Comparison of ENCODE assay signal across 29 cellular contexts in genomic region chr3:135448520-135448919, GRCh38.
"Had no signal": no experiment of that assay in that cellular context is flagged by ENCODE, and none has a peak within 500 bp of the region (broad histone marks: within the 10 kb centered on the region; RNA-seq: fewer than 3 reads in every experiment).

No MANE protein-coding gene starts in this region.

- H3K4me3 Mint-ChIP-seq: activated B cell treated with CpG ODN at 0.5 μM for 24 hours; activated CD4-positive, alpha-beta T cell treated with anti-CD3 and anti-CD28 coated beads, Interleukin-2, amount 10 ng/mL, durations not matched to agents 24 days and 14 days; activated CD8-positive, alpha-beta memory T cell treated with anti-CD3 and anti-CD28 coated beads, Interleukin-2, amount 10 ng/mL, durations not matched to agents 7 days and 5 days; activated naive CD4-positive, alpha-beta T cell treated with anti-CD3 and anti-CD28 coated beads, Interleukin-2, amount 50 U/mL, for 24 hours; activated T-cell treated with anti-CD3 and anti-CD28 coated beads, Interleukin-2, amount 50 U/mL, for 24 hours; activated T-helper 1 cell treated with anti-CD3 and anti-CD28 coated beads, Interleukin-12 subunit alpha, Interleukin-12 subunit beta, Interleukin-2, Interleukin-4 antibody, amounts not matched to agents 30 ng/mL and 10 ng/mL and 1 ng/mL, durations not matched to agents 14 hours and 24 hours and 36 hours; T-helper 17 cell had no signal

- H3K4me1 Mint-ChIP-seq: activated CD4-positive, alpha-beta T cell treated with anti-CD3 and anti-CD28 coated beads, Interleukin-2, amount 10 ng/mL, durations not matched to agents 24 days and 14 days; activated CD8-positive, alpha-beta memory T cell treated with anti-CD3 and anti-CD28 coated beads, Interleukin-2, amount 10 ng/mL, durations not matched to agents 7 days and 5 days; activated naive CD4-positive, alpha-beta T cell treated with anti-CD3 and anti-CD28 coated beads, Interleukin-2, amount 50 U/mL, for 24 hours; T-helper 17 cell had no signal

- H3K36me3 Mint-ChIP-seq: activated CD8-positive, alpha-beta memory T cell treated with anti-CD3 and anti-CD28 coated beads, Interleukin-2, amount 10 ng/mL, durations not matched to agents 7 days and 5 days; activated naive CD4-positive, alpha-beta T cell treated with anti-CD3 and anti-CD28 coated beads, Interleukin-2, amount 50 U/mL, for 24 hours had no signal

- H3K9me3 Mint-ChIP-seq: activated naive CD4-positive, alpha-beta T cell treated with anti-CD3 and anti-CD28 coated beads, Interleukin-2, amount 50 U/mL, for 24 hours; activated T-cell treated with anti-CD3 and anti-CD28 coated beads, Interleukin-2, amount 50 U/mL, for 24 hours; activated T-helper 1 cell treated with anti-CD3 and anti-CD28 coated beads, Interleukin-12 subunit alpha, Interleukin-12 subunit beta, Interleukin-2, Interleukin-4 antibody, amounts not matched to agents 30 ng/mL and 10 ng/mL and 1 ng/mL, durations not matched to agents 14 hours and 24 hours and 36 hours had no signal

- H3K4me1 ChIP-seq: ascending aorta, body of pancreas, SJCRH30 had no signal

- H3K27ac ChIP-seq: ascending aorta, body of pancreas, KMS-11, SJCRH30 had no signal

- H3K27ac Mint-ChIP-seq: activated B cell treated with CpG ODN at 0.5 μM for 24 hours; activated CD4-positive, alpha-beta T cell treated with anti-CD3 and anti-CD28 coated beads, Interleukin-2, amount 10 ng/mL, durations not matched to agents 24 days and 14 days; activated CD8-positive, alpha-beta memory T cell treated with anti-CD3 and anti-CD28 coated beads, Interleukin-2, amount 10 ng/mL, durations not matched to agents 7 days and 5 days; activated naive CD4-positive, alpha-beta T cell treated with anti-CD3 and anti-CD28 coated beads, Interleukin-2, amount 50 U/mL, for 24 hours; activated T-cell treated with anti-CD3 and anti-CD28 coated beads, Interleukin-2, amount 50 U/mL, for 24 hours; activated T-helper 1 cell treated with anti-CD3 and anti-CD28 coated beads, Interleukin-12 subunit alpha, Interleukin-12 subunit beta, Interleukin-2, Interleukin-4 antibody, amounts not matched to agents 30 ng/mL and 10 ng/mL and 1 ng/mL, durations not matched to agents 14 hours and 24 hours and 36 hours; T-helper 17 cell had no signal

- DNase-seq: activated B cell treated with CpG ODN at 0.5 μM for 24 hours; activated CD4-positive, alpha-beta T cell treated with anti-CD3 and anti-CD28 coated beads for 1 hour; activated CD4-positive, alpha-beta T cell treated with anti-CD3 and anti-CD28 coated beads, Interleukin-2, amount 50 U/mL, for 48 hours; activated CD8-positive, alpha-beta memory T cell treated with anti-CD3 and anti-CD28 coated beads, Interleukin-2, amount 10 ng/mL, durations not matched to agents 7 days and 5 days; activated effector memory CD4-positive, alpha-beta T cell treated with Interleukin-2 at 50 U/mL for 16 hours; activated naive CD4-positive, alpha-beta T cell; activated T-cell treated with anti-CD3 and anti-CD28 coated beads, Interleukin-2, amount 50 U/mL, for 24 hours; amniotic stem cell; body of pancreas; central memory CD4-positive, alpha-beta T cell; cortex of kidney; NCI-H1092 treated with DMSO at 0.1 percent for 48 hours; NCI-H1417 treated with DMSO at 0.1 percent for 48 hours; NCI-H1694; NCI-H2029; NCI-H2107; NCI-H2171 treated with DMSO at 0.1 percent for 48 hours; NCI-H226; NCI-H526 treated with DMSO at 0.1 percent for 48 hours; NCI-H82; SJCRH30; T-helper 17 cell; T-helper 9 cell had no signal

- H3K4me3 ChIP-seq: ascending aorta, body of pancreas, SJCRH30 had no signal

- H3K27me3 ChIP-seq: ascending aorta, body of pancreas, SJCRH30 had no signal

- H3K27me3 Mint-ChIP-seq: activated B cell treated with CpG ODN at 0.5 μM for 24 hours; activated CD4-positive, alpha-beta T cell treated with anti-CD3 and anti-CD28 coated beads, Interleukin-2, amount 10 ng/mL, durations not matched to agents 24 days and 14 days; activated CD8-positive, alpha-beta memory T cell treated with anti-CD3 and anti-CD28 coated beads, Interleukin-2, amount 10 ng/mL, durations not matched to agents 7 days and 5 days; activated naive CD4-positive, alpha-beta T cell treated with anti-CD3 and anti-CD28 coated beads, Interleukin-2, amount 50 U/mL, for 24 hours; activated T-cell treated with anti-CD3 and anti-CD28 coated beads, Interleukin-2, amount 50 U/mL, for 24 hours; T-helper 17 cell had no signal

- H3K9ac ChIP-seq: KMS-11 had no signal

- H3K4me2 ChIP-seq: KMS-11 had no signal

- H3K9me3 ChIP-seq: ascending aorta, body of pancreas, SJCRH30 had no signal

- ATAC-seq: activated CD8-positive, alpha-beta memory T cell treated with anti-CD3 and anti-CD28 coated beads, Interleukin-2, amount 10 ng/mL, durations not matched to agents 7 days and 5 days; body of pancreas; SK-N-SH treated with all-trans-retinoic acid at 6 μM for 48 hours; T-helper 17 cell had no signal

- H3K36me3 ChIP-seq: ascending aorta, SJCRH30 had no signal
